22 cellular contexts compared by ENCODE assay signal in the genomic region with DNA sequence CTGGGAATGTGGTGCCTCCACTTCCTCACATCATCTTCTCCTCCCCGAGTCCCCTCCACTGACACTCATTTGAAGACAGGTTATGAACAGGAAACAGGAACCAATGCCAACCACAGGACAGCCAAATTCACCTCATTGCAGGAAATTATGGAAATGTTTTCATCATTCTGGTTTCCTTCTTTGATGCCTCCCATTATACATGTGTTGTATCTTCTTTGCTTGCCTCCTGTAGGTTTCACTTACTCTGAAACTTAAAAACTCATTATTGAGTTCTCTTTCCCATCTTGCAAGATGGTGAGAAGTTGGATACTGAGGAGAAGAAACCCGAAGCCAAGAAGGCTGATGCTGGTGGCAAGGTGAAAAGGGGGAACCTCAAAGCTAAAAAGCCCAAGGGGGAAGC.
DNase-seq lines count a peak whose midpoint lies in the region; ATAC-seq and TF ChIP-seq lines count a peak whose summit lies in the region.
"Had no signal": no experiment of that assay in that cellular context is flagged by ENCODE, and none has a peak within 500 bp of the region (broad histone marks: within the 10 kb centered on the region; RNA-seq: fewer than 3 reads in every experiment).

No MANE protein-coding gene starts in this region.

- POLR2A ChIA-PET in GM10248 (lab: Yijun Ruan, JAX): no interaction called here

- CTCF ChIA-PET in GM10248 (lab: Yijun Ruan, JAX): interaction anchor here (1.3 kb wide), 1 partner anchor 18 kb away, joined by 3 read pairs; no protein-coding TSS in a partner anchor

- no peak for ATAC-seq in HG02885 (IDR thresholded peaks at IDR 0.05; ENCODE audit: poor library complexity, unreplicated experiment)
- ATAC-seq: activated CD8-positive, alpha-beta T cell treated with anti-CD3 and anti-CD28 coated beads for 36 hours; activated naive CD4-positive, alpha-beta T cell treated with anti-CD3 and anti-CD28 coated beads, Interleukin-2, amount 50 U/mL, for 72 hours; left lung; psoas muscle; T-cell had no signal

- H3K4me3 ChIP-seq in skeletal muscle cell (ENCODE audit: low read depth, low read length): no peak overlapping the region
- H3K4me3 ChIP-seq: left lung, psoas muscle, SJSA1 had no signal

- no peak for TF ChIP-seq CTCF in GM10248 (IDR thresholded peaks at IDR 0.05; ENCODE audit: control extremely low read depth, extremely low read depth, low read depth, missing control alignments)

- DNase-seq in DMS 273 (lab: John Stamatoyannopoulos, UW; ENCODE audit: unreplicated experiment): peak; percentile 17
- no peak for DNase-seq in DMS 273 treated with DMSO at 0.1 percent for 48 hours (lab: John Stamatoyannopoulos, UW)
- peak; percentile 11 for DNase-seq in astrocyte of the hippocampus (ENCODE audit: low read depth, low spot score)
- peak; percentile 8 for DNase-seq in fibroblast of peridontal ligament (ENCODE audit: extremely low read depth)
- peak; percentile 2 for DNase-seq in skeletal muscle cell (ENCODE audit: low read depth)
- DNase-seq in GM10248 (ENCODE audit: extremely low spot score): no peak
- DNase-seq in activated CD4-positive, alpha-beta T cell treated with anti-CD3 and anti-CD28 coated beads for 48 hours: no peak
- DNase-seq: activated CD4-positive, CD25-positive, alpha-beta regulatory T cell; activated CD8-positive, alpha-beta T cell treated with anti-CD3 and anti-CD28 coated beads for 36 hours; aorta; GOT3; left lung; NCI-H2081; NCI-H446; NCI-H82; psoas muscle; RPMI8226; stimulated activated naive CD4-positive, alpha-beta T cell treated with Interleukin-2 at 50 U/mL for 16 hours; T-cell had no signal

Comparison
In these comparisons a context has a peak if more than half of its experiments do, and no peak if none do; other contexts are left out.
1. DNase-seq: peak in DMS 273 (single experiment), astrocyte of the hippocampus (single experiment), fibroblast of peridontal ligament (single experiment) and skeletal muscle cell (single experiment); none in DMS 273 treated with DMSO at 0.1 percent for 48 hours (single experiment), GM10248 (single experiment) and activated CD4-positive, alpha-beta T cell treated with anti-CD3 and anti-CD28 coated beads for 48 hours (single experiment).